1 cellular context compared by ENCODE assay signal in the genomic region with DNA sequence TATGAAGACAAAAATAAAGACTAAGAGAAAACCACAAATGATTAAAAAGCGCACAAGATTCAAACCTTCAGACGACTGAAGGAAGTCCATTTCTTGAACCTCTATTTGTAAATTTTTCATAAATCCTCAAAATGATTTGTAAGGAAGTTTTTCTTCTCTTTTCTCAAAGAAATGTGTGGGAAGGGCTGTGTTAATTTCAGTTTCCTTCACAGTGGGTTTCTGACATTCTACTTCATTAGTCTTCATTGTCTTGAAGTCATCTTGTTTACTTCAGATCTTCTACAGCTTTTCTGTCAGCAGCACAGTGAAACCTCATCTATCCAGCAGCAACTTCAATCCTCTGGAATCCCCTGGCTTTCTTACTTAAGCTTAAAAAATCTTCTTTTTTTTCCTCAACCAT.
TF ChIP-seq lines count a peak whose summit lies in the region.

No MANE protein-coding gene starts in this region.

TF ChIP-seq in GM12878, 131 proteins besides CTCF, POLR2A, EP300 and RAD21 (continued from another document):
- TF ChIP-seq, protein P1, sequence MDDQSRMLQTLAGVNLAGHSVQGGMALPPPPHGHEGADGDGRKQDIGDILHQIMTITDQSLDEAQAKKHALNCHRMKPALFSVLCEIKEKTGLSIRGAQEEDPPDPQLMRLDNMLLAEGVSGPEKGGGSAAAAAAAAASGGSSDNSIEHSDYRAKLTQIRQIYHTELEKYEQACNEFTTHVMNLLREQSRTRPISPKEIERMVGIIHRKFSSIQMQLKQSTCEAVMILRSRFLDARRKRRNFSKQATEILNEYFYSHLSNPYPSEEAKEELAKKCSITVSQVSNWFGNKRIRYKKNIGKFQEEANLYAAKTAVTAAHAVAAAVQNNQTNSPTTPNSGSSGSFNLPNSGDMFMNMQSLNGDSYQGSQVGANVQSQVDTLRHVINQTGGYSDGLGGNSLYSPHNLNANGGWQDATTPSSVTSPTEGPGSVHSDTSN (IDR thresholded peaks at IDR 0.05; ENCODE audit: insufficient replicate concordance, low read depth, low read length), result no peak
- TF ChIP-seq IKZF2 (IDR thresholded peaks at IDR 0.05), result peak; percentile 74 to 86; a peak in 3 of 4 replicates
- TF ChIP-seq NFYA (IDR thresholded peaks at IDR 0.05; ENCODE audit: borderline replicate concordance, low read depth, low read length), result no peak
- TF ChIP-seq MEF2B (IDR thresholded peaks at IDR 0.05; ENCODE audit: partially characterized antibody, poor library complexity, severe bottlenecking), result no peak
- TF ChIP-seq JUNB (IDR thresholded peaks at IDR 0.05), result no peak
- TF ChIP-seq ZNF207 (IDR thresholded peaks at IDR 0.05; ENCODE audit: borderline replicate concordance), result no peak
- TF ChIP-seq CREM (IDR thresholded peaks at IDR 0.05; ENCODE audit: low read depth), result no peak
- TF ChIP-seq, protein P2, sequence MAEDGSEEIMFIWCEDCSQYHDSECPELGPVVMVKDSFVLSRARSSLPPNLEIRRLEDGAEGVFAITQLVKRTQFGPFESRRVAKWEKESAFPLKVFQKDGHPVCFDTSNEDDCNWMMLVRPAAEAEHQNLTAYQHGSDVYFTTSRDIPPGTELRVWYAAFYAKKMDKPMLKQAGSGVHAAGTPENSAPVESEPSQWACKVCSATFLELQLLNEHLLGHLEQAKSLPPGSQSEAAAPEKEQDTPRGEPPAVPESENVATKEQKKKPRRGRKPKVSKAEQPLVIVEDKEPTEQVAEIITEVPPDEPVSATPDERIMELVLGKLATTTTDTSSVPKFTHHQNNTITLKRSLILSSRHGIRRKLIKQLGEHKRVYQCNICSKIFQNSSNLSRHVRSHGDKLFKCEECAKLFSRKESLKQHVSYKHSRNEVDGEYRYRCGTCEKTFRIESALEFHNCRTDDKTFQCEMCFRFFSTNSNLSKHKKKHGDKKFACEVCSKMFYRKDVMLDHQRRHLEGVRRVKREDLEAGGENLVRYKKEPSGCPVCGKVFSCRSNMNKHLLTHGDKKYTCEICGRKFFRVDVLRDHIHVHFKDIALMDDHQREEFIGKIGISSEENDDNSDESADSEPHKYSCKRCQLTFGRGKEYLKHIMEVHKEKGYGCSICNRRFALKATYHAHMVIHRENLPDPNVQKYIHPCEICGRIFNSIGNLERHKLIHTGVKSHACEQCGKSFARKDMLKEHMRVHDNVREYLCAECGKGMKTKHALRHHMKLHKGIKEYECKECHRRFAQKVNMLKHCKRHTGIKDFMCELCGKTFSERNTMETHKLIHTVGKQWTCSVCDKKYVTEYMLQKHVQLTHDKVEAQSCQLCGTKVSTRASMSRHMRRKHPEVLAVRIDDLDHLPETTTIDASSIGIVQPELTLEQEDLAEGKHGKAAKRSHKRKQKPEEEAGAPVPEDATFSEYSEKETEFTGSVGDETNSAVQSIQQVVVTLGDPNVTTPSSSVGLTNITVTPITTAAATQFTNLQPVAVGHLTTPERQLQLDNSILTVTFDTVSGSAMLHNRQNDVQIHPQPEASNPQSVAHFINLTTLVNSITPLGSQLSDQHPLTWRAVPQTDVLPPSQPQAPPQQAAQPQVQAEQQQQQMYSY (CRISPR knock-in tag; IDR thresholded peaks at IDR 0.05), result no peak
- TF ChIP-seq RBBP5 (conservative IDR thresholded peaks at IDR 0.05), result no peak
- TF ChIP-seq, protein P3, sequence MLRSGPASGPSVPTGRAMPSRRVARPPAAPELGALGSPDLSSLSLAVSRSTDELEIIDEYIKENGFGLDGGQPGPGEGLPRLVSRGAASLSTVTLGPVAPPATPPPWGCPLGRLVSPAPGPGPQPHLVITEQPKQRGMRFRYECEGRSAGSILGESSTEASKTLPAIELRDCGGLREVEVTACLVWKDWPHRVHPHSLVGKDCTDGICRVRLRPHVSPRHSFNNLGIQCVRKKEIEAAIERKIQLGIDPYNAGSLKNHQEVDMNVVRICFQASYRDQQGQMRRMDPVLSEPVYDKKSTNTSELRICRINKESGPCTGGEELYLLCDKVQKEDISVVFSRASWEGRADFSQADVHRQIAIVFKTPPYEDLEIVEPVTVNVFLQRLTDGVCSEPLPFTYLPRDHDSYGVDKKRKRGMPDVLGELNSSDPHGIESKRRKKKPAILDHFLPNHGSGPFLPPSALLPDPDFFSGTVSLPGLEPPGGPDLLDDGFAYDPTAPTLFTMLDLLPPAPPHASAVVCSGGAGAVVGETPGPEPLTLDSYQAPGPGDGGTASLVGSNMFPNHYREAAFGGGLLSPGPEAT (IDR thresholded peaks at IDR 0.05; ENCODE audit: low read depth), result peak; percentile 76; the same call in 1 of the 2 replicates
- no peak for TF ChIP-seq HCFC1 (IDR thresholded peaks at IDR 0.05; ENCODE audit: low read length)
- TF ChIP-seq NFIC (IDR thresholded peaks at IDR 0.05; ENCODE audit: low read depth, low read length), result peak; percentile 20; the same call in 1 of the 2 replicates
- TF ChIP-seq ATF7 (IDR thresholded peaks at IDR 0.05; ENCODE audit: low read depth), result peak; percentile 29; the same call in 1 of the 2 replicates
- TF ChIP-seq POLR2AphosphoS2 (IDR thresholded peaks at IDR 0.05; ENCODE audit: low read depth, low read length), result no peak
- peak; percentile 72 for TF ChIP-seq IKZF1 (conservative IDR thresholded peaks at IDR 0.05)
- 0 out of 2 replicates have a peak, but pooled peaks have one; percentile 15 for TF ChIP-seq DPF2 (IDR thresholded peaks at IDR 0.05)
- TF ChIP-seq EZH2 (IDR thresholded peaks at IDR 0.05; ENCODE audit: borderline replicate concordance, control insufficient read depth, low read depth, low read length), result no peak
- TF ChIP-seq SREBF2 (IDR thresholded peaks at IDR 0.05; ENCODE audit: low read length), result no peak
- TF ChIP-seq EGR1 (IDR thresholded peaks at IDR 0.05; ENCODE audit: borderline replicate concordance in 1 of 2, low read depth in 2 of 2, low read length in 2 of 2), result no peak
TF ChIP-seq in GM12878: peak in this region for 7.
